1 cellular context compared by ENCODE assay signal in the genomic region with DNA sequence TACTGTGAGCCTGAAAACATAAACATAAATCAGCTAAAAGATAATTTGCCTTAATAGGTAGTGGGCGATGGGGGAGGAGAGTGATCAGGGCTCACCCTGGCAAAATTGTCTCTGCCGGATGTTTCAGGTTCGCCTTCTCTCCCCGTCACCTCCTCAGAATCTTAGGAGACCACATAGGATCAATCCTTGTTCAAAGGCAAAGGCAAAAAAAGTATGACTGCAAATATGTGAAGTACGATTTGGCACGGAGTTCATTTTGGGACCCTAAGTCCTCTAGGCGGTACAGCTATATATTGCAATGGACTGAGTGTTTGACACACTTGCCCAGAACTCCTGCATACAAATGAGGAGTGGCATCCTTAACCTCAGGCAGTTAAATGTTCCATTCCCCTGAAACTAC.
TF ChIP-seq lines count a peak whose summit lies in the region.

No MANE protein-coding gene starts in this region.

TF ChIP-seq in liver, 16 proteins besides CTCF, POLR2A, EP300 and RAD21 (continued from another document):
- TF ChIP-seq, protein P1, sequence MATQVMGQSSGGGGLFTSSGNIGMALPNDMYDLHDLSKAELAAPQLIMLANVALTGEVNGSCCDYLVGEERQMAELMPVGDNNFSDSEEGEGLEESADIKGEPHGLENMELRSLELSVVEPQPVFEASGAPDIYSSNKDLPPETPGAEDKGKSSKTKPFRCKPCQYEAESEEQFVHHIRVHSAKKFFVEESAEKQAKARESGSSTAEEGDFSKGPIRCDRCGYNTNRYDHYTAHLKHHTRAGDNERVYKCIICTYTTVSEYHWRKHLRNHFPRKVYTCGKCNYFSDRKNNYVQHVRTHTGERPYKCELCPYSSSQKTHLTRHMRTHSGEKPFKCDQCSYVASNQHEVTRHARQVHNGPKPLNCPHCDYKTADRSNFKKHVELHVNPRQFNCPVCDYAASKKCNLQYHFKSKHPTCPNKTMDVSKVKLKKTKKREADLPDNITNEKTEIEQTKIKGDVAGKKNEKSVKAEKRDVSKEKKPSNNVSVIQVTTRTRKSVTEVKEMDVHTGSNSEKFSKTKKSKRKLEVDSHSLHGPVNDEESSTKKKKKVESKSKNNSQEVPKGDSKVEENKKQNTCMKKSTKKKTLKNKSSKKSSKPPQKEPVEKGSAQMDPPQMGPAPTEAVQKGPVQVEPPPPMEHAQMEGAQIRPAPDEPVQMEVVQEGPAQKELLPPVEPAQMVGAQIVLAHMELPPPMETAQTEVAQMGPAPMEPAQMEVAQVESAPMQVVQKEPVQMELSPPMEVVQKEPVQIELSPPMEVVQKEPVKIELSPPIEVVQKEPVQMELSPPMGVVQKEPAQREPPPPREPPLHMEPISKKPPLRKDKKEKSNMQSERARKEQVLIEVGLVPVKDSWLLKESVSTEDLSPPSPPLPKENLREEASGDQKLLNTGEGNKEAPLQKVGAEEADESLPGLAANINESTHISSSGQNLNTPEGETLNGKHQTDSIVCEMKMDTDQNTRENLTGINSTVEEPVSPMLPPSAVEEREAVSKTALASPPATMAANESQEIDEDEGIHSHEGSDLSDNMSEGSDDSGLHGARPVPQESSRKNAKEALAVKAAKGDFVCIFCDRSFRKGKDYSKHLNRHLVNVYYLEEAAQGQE (IDR thresholded peaks at IDR 0.05), result no peak
- TF ChIP-seq NR2F2 (IDR thresholded peaks at IDR 0.05) (no peak), JUND (IDR thresholded peaks at IDR 0.05) (no peak), SP1 (IDR thresholded peaks at IDR 0.05) (no peak), YY1 (IDR thresholded peaks at IDR 0.05) (no peak), EGR1 (IDR thresholded peaks at IDR 0.05; ENCODE audit: low read depth in 2 of 2) (no peak), HNF4A (conservative IDR thresholded peaks at IDR 0.05) (no peak)
